8 cellular contexts compared by ENCODE assay signal in genomic region chrX:1491851-1492349, GRCh38. TPM values are rescaled to one million over a fixed set of nuclear protein-coding genes. Genes with fewer than 3 reads are reported as not detected.
A peak's percentile ranks its signal among the peaks of the same experiment; 100 is the strongest.
DNase-seq lines count a peak whose midpoint lies in the region; ATAC-seq and TF ChIP-seq lines count a peak whose summit lies in the region.

No MANE protein-coding gene starts in this region.

- POLR2A ChIA-PET in CD4-positive, alpha-beta memory T cell (lab: Charles Lee; ENCODE audit: partially characterized antibody): no interaction called here

- peaks cover 0 to 10% (median 3%) of the 10 kb centered on the region in 8 donors for H3K9me3 Mint-ChIP-seq in CD4-positive, alpha-beta memory T cell
- peaks cover 0 to 2% (median 0%) of the 10 kb centered on the region in 6 donors for H3K9me3 Mint-ChIP-seq in immature natural killer cell

- DNase-seq in CD4-positive, alpha-beta memory T cell: peak; percentile 55 to 74 (median 71)
- DNase-seq in GM19238 (ENCODE audit: insufficient read length, low spot score) (peak; percentile 67), WERI-Rb-1 (peak; percentile 48), immature natural killer cell (peak; percentile 48 to 70 (median 63)), NCI-H2196 treated with DMSO at 0.1 percent for 48 hours (lab: John Stamatoyannopoulos, UW; ENCODE audit: unreplicated experiment) (no peak), inferior parietal cortex (ENCODE audit: extremely low spot score) (no peak), caudate nucleus (lab: John Stamatoyannopoulos, UW) (no peak)

- no peak overlapping the region for H3K4me3 ChIP-seq in CD4-positive, alpha-beta memory T cell (ENCODE audit: low read length in 2 of 2)
- no peak overlapping the region for H3K4me3 ChIP-seq in WERI-Rb-1 (ENCODE audit: low read depth, low read length)

- H3K27ac Mint-ChIP-seq in CD4-positive, alpha-beta memory T cell: peak overlapping the region; percentile 48 to 92 (median 87)
- peak overlapping the region; percentile 83 to 91 (median 85) for H3K27ac Mint-ChIP-seq in immature natural killer cell

- no peak for TF ChIP-seq CTCF in WERI-Rb-1 (IDR thresholded peaks at IDR 0.05; ENCODE audit: low read depth, low read length)

- H3K4me1 ChIP-seq in CD4-positive, alpha-beta memory T cell (ENCODE audit: insufficient read depth, low read length): peaks cover 11% of the 10 kb centered on the region

- peaks cover 46% of the 10 kb centered on the region for H3K36me3 ChIP-seq in CD4-positive, alpha-beta memory T cell (ENCODE audit: insufficient read depth, low read length)
- no peaks in the 10 kb centered on the region for H3K36me3 ChIP-seq in WERI-Rb-1

- no peaks in the 10 kb centered on the region for H3K27me3 Mint-ChIP-seq in CD4-positive, alpha-beta memory T cell
- H3K27me3 Mint-ChIP-seq in immature natural killer cell (ENCODE audit: low read depth in 3 of 3): peaks cover 6 to 12% (median 9%) of the 10 kb centered on the region in 3 donors

- peaks cover 46 to 57% of the 10 kb centered on the region in 2 donors for H3K36me3 Mint-ChIP-seq in CD4-positive, alpha-beta memory T cell
- H3K36me3 Mint-ChIP-seq in immature natural killer cell: peaks cover 23 to 35% (median 24%) of the 10 kb centered on the region in 3 donors

- H3K4me1 Mint-ChIP-seq in CD4-positive, alpha-beta memory T cell: peaks cover 16 to 45% (median 32%) of the 10 kb centered on the region in 4 donors
- peaks cover 48 to 65% of the 10 kb centered on the region in 2 donors for H3K4me1 Mint-ChIP-seq in immature natural killer cell

- H3K27me3 ChIP-seq in CD4-positive, alpha-beta memory T cell (ENCODE audit: insufficient read depth, low read length): no peaks in the 10 kb centered on the region
- no peaks in the 10 kb centered on the region for H3K27me3 ChIP-seq in WERI-Rb-1 (ENCODE audit: insufficient read depth, low read depth, severe bottlenecking)

- ATAC-seq in HG03066 (IDR thresholded peaks at IDR 0.05; ENCODE audit: low read depth, unreplicated experiment): peak; percentile 76

- H3K4me3 Mint-ChIP-seq in CD4-positive, alpha-beta memory T cell: peak overlapping the region in 3 of 8 donors; percentile 8 to 36 (median 21)
- H3K4me3 Mint-ChIP-seq in immature natural killer cell: peak overlapping the region in 1 of 5 donors; percentile 18

- CTCF ChIA-PET in CD4-positive, alpha-beta memory T cell (lab: Charles Lee; ENCODE audit: partially characterized antibody): no interaction called here

- no peak overlapping the region for H3K27ac ChIP-seq in CD4-positive, alpha-beta memory T cell (ENCODE audit: low read depth, low read length)
- H3K27ac ChIP-seq in WERI-Rb-1 (no peak overlapping the region), caudate nucleus (ENCODE audit: low read depth, low read length) (no peak overlapping the region)

- intact Hi-C loops in CD4-positive, alpha-beta memory T cell (cut with micrococcal nuclease): loop anchor here (1.0 to 2.0 kb wide), 3 partner anchors 29 to 89 kb away; partner anchors contain the start of gene P2RY8

- H3K9me3 ChIP-seq in CD4-positive, alpha-beta memory T cell (ENCODE audit: control insufficient read depth in 1 of 2, low read length in 2 of 2): no peaks in the 10 kb centered on the region
- H3K9me3 ChIP-seq in WERI-Rb-1 (ENCODE audit: severe bottlenecking): peaks cover 3% of the 10 kb centered on the region

RNA-seq across cellular contexts. Expression of gene ASMTL, which starts 39.2 kb away (rescaled TPM):
- 10 to 100 TPM; 35.9 to 37.9 TPM for total RNA-seq in CD4-positive, alpha-beta memory T cell
- 10 to 100 TPM; 35.0 to 50.4 TPM for polyA plus RNA-seq in CD4-positive, alpha-beta memory T cell
- polyA plus RNA-seq in immature natural killer cell: 10 to 100 TPM; 58.1 to 68.6 (median 67.1) TPM

RNA-seq across cellular contexts. Expression of gene P2RY8, which starts 45.1 kb away (rescaled TPM):
- 100 to 1,000 TPM; 195 TPM for total RNA-seq in CD4-positive, alpha-beta memory T cell
- polyA plus RNA-seq in CD4-positive, alpha-beta memory T cell: 100 to 1,000 TPM; 194 to 261 TPM
- 100 to 1,000 TPM in 2 of 3 donors, 10 to 100 TPM in 1; 96.8 to 232 (median 119) TPM for polyA plus RNA-seq in immature natural killer cell

Comparison
In these comparisons a context has a peak if more than half of its experiments do, and no peak if none do; other contexts are left out.
1. DNase-seq: peak in CD4-positive, alpha-beta memory T cell (5 of 5), GM19238 (single experiment), WERI-Rb-1 (single experiment) and immature natural killer cell (3 of 3); none in NCI-H2196 treated with DMSO at 0.1 percent for 48 hours (single experiment), inferior parietal cortex (single experiment) and caudate nucleus (0 of 61).